Comparison of ENCODE assay signal across 23 cellular contexts in genomic region chr3:127743676-127744075, GRCh38.
DNase-seq lines count a peak whose midpoint lies in the region; ATAC-seq, FAIRE-seq and TF ChIP-seq lines count a peak whose summit lies in the region.
"Had no signal": no experiment of that assay in that cellular context is flagged by ENCODE, and none has a peak within 500 bp of the region (broad histone marks: within the 10 kb centered on the region; RNA-seq: fewer than 3 reads in every experiment).

No MANE protein-coding gene starts in this region.

- TF ChIP-seq RAD21 in A549 (conservative IDR thresholded peaks at IDR 0.05 in 1 of 2, IDR thresholded peaks at IDR 0.05 in 1 of 2) = no peak

- H2BK12ac ChIP-seq in neuronal stem cell (ENCODE audit: low read length) = no peak overlapping the region

- no peak overlapping the region for H2BK5ac ChIP-seq in neuronal stem cell (ENCODE audit: low read length)

- H2BK15ac ChIP-seq in neuronal stem cell (ENCODE audit: low read length) = no peak overlapping the region

- no peak overlapping the region for H4K91ac ChIP-seq in neuronal stem cell (ENCODE audit: low read depth, low read length, poor library complexity)

- H3K4me1 ChIP-seq in A549 (peaks cover 73% of the 10 kb centered on the region), kidney (ENCODE audit: control insufficient read depth in 1 of 2, insufficient read depth in 1 of 2, low read depth in 1 of 2, low read length in 2 of 2) (peaks cover 16 to 17% of the 10 kb centered on the region in 2 donors), smooth muscle cell (ENCODE audit: low read depth) (no peaks in the 10 kb centered on the region), neuronal stem cell (ENCODE audit: control insufficient read depth in 2 of 2, insufficient read depth in 1 of 2, low read depth in 1 of 2, low read length in 2 of 2) (no peaks in the 10 kb centered on the region)

- H3K9me3 ChIP-seq in A549 (no peaks in the 10 kb centered on the region), T-helper 17 cell (ENCODE audit: control insufficient read depth, low read length, poor library complexity, severe bottlenecking) (no peaks in the 10 kb centered on the region), kidney (ENCODE audit: control insufficient read depth in 1 of 2, low read length in 2 of 2) (no peaks in the 10 kb centered on the region), smooth muscle cell (replicated peaks; ENCODE audit: low read depth) (no peaks in the 10 kb centered on the region), neuronal stem cell (replicated peaks in 1 of 2; ENCODE audit: control insufficient read depth in 2 of 2, insufficient read depth in 1 of 2, low read depth in 1 of 2, low read length in 2 of 2) (no peaks in the 10 kb centered on the region)
- H3K9me3 ChIP-seq: testis had no signal

- no peak overlapping the region for H2AFZ ChIP-seq in smooth muscle cell (ENCODE audit: low read depth)
- H2AFZ ChIP-seq in neuronal stem cell (ENCODE audit: low read length) = no peak overlapping the region

- no peaks in the 10 kb centered on the region for H3K79me2 ChIP-seq in smooth muscle cell (ENCODE audit: low read depth)

- H3K27me3 ChIP-seq in smooth muscle cell (ENCODE audit: low read depth) (no peaks in the 10 kb centered on the region), neuronal stem cell (ENCODE audit: control insufficient read depth in 3 of 3, insufficient read depth in 3 of 3, low read depth in 1 of 3, low read length in 3 of 3) (peaks cover 0 to 3% (median 0%) of the 10 kb centered on the region in 3 experiments)
- H3K27me3 ChIP-seq: testis had no signal

- H3K14ac ChIP-seq in neuronal stem cell (ENCODE audit: low read length) = no peak overlapping the region

- no peak overlapping the region for H3K9ac ChIP-seq in kidney (ENCODE audit: low read length in 2 of 2)
- H3K9ac ChIP-seq in smooth muscle cell (ENCODE audit: low read depth) = no peak overlapping the region
- H3K9ac ChIP-seq in neuronal stem cell (ENCODE audit: low read depth, low read length, poor library complexity) = no peak overlapping the region

- H3K4me2 ChIP-seq in A549 (no peak overlapping the region), smooth muscle cell (no peak overlapping the region), neuronal stem cell (ENCODE audit: insufficient read depth, low read length, poor library complexity, severe bottlenecking) (no peak overlapping the region)

- H4K8ac ChIP-seq in neuronal stem cell (ENCODE audit: low read depth, low read length) = no peak overlapping the region

- no peaks in the 10 kb centered on the region for H4K20me1 ChIP-seq in smooth muscle cell (ENCODE audit: low read depth)

- H3K23ac ChIP-seq in neuronal stem cell (ENCODE audit: low read depth, low read length, poor library complexity) = no peak overlapping the region

- no peaks in the 10 kb centered on the region for H3K36me3 Mint-ChIP-seq in T-helper 17 cell (ENCODE audit: low read depth)
- H3K36me3 Mint-ChIP-seq: activated naive CD4-positive, alpha-beta T cell treated with anti-CD3 and anti-CD28 coated beads, Interleukin-2, amount 10 ng/mL, durations not matched to agents 7 days and 5 days; memory B cell; natural killer cell treated with Interleukin-12 subunit alpha and Interleukin-12 subunit beta and Interleukin-15 and Interleukin-18, amount 100 ng/mL, for 72 hours had no signal

- no peak for TF ChIP-seq POLR2A in A549 (IDR thresholded peaks at IDR 0.05; ENCODE audit: low read length)

- H3K27ac ChIP-seq in A549 (peak overlapping the region; percentile 97 to 100; a peak in 5 of 6 replicates), kidney (ENCODE audit: low read depth in 2 of 2, low read length in 2 of 2) (peak overlapping the region; percentile 47 to 59), smooth muscle cell (ENCODE audit: low read depth) (no peak overlapping the region), neuronal stem cell (replicated peaks; ENCODE audit: low read length) (no peak overlapping the region)
- H3K27ac ChIP-seq: C4-2B had no signal

- H2AK5ac ChIP-seq in neuronal stem cell (ENCODE audit: low read depth, low read length) = no peak overlapping the region

- CTCF ChIA-PET in A549 (lab: Yijun Ruan, JAX) = interaction anchor here (1.1 to 2.0 kb wide), 3 partner anchors 31 to 325 kb away, joined by 3 to 5 read pairs (median 3); no protein-coding TSS in a partner anchor

- H3K27me3 Mint-ChIP-seq in T-helper 17 cell = peaks cover 30% of the 10 kb centered on the region
- H3K27me3 Mint-ChIP-seq: activated CD8-positive, alpha-beta T cell treated with anti-CD3 and anti-CD28 coated beads for 36 hours; memory B cell; natural killer cell treated with Interleukin-12 subunit alpha and Interleukin-12 subunit beta and Interleukin-15 and Interleukin-18, amount 100 ng/mL, for 72 hours had no signal

- H3K4me3 Mint-ChIP-seq in T-helper 17 cell = no peak overlapping the region
- H3K4me3 Mint-ChIP-seq: activated CD8-positive, alpha-beta T cell treated with anti-CD3 and anti-CD28 coated beads for 36 hours; activated naive CD4-positive, alpha-beta T cell treated with anti-CD3 and anti-CD28 coated beads, Interleukin-2, amount 10 ng/mL, durations not matched to agents 7 days and 5 days; memory B cell; natural killer cell treated with Interleukin-12 subunit alpha and Interleukin-12 subunit beta and Interleukin-15 and Interleukin-18, amount 100 ng/mL, for 72 hours had no signal

- H3K36me3 ChIP-seq in kidney (ENCODE audit: control insufficient read depth in 1 of 2, insufficient read depth in 2 of 2, low read length in 2 of 2) (no peaks in the 10 kb centered on the region), smooth muscle cell (ENCODE audit: low read depth) (no peaks in the 10 kb centered on the region), neuronal stem cell (replicated peaks in 1 of 2; ENCODE audit: control insufficient read depth in 2 of 2, insufficient read depth in 2 of 2, low read length in 2 of 2) (no peaks in the 10 kb centered on the region)

- POLR2A ChIA-PET in A549 (lab: Yijun Ruan, JAX) = no interaction called here

- intact Hi-C loops in kidney (cut with DNase I) (no loop called here), sciatic nerve (cut with DNase I) (no loop called here)

- H2BK120ac ChIP-seq in neuronal stem cell (ENCODE audit: low read depth, low read length) = no peak overlapping the region

- FAIRE-seq in A549 (lab: Jason Lieb, UNC) (no peak), kidney (lab: Jason Lieb, UNC) (no peak)
- FAIRE-seq: D721Med, endothelial cell of umbilical vein, HepG2 had no signal

- no peak overlapping the region for H3K18ac ChIP-seq in neuronal stem cell (ENCODE audit: low read length)

- H3K27ac Mint-ChIP-seq in T-helper 17 cell = peak overlapping the region; percentile 49
- H3K27ac Mint-ChIP-seq: activated CD8-positive, alpha-beta T cell treated with anti-CD3 and anti-CD28 coated beads for 36 hours; activated naive CD4-positive, alpha-beta T cell treated with anti-CD3 and anti-CD28 coated beads, Interleukin-2, amount 10 ng/mL, durations not matched to agents 7 days and 5 days; memory B cell; natural killer cell treated with Interleukin-12 subunit alpha and Interleukin-12 subunit beta and Interleukin-15 and Interleukin-18, amount 100 ng/mL, for 72 hours had no signal

- no peaks in the 10 kb centered on the region for H3K79me1 ChIP-seq in neuronal stem cell (ENCODE audit: low read depth, low read length)

- no peak overlapping the region for H3K4ac ChIP-seq in neuronal stem cell (ENCODE audit: low read length)

- no peak for TF ChIP-seq EP300 in A549 (IDR thresholded peaks at IDR 0.05)

- DNase-seq in A549 (ENCODE audit: low read depth in 1 of 2, low spot score in 1 of 2) (no peak), T-helper 17 cell (no peak), kidney (no peak), sciatic nerve (ENCODE audit: low spot score) (peak; percentile 45), smooth muscle cell (lab: John Stamatoyannopoulos, UW; ENCODE audit: unreplicated experiment) (no peak), neuronal stem cell (ENCODE audit: low spot score) (no peak)
- DNase-seq in stimulated activated naive CD8-positive, alpha-beta T cell treated with anti-CD3 and anti-CD28 coated beads, Interleukin-15, Interleukin-2, amounts not matched to agents 100 U/mL and 50 U/mL, for 24 hours = no peak
- DNase-seq: activated CD8-positive, alpha-beta T cell treated with anti-CD3 and anti-CD28 coated beads for 36 hours; activated naive CD4-positive, alpha-beta T cell treated with anti-CD3 and anti-CD28 coated beads, Interleukin-2, amount 10 ng/mL, durations not matched to agents 7 days and 5 days; hypothalamus; islet precursor cell; NCI-H1436; NCI-H524 treated with DMSO at 0.1 percent for 48 hours; stimulated activated CD8-positive, alpha-beta memory T cell treated with anti-CD3 and anti-CD28 coated beads, Interleukin-4, amount 100 ng/mL, for 48 hours; testis had no signal

- no peaks in the 10 kb centered on the region for H3F3A ChIP-seq in smooth muscle cell (ENCODE audit: low read depth)

- peaks cover 5% of the 10 kb centered on the region for H3K4me1 Mint-ChIP-seq in T-helper 17 cell
- H3K4me1 Mint-ChIP-seq: activated naive CD4-positive, alpha-beta T cell treated with anti-CD3 and anti-CD28 coated beads, Interleukin-2, amount 10 ng/mL, durations not matched to agents 7 days and 5 days; memory B cell had no signal

- H3K4me3 ChIP-seq in A549 = no peak overlapping the region
- H3K4me3 ChIP-seq in kidney (ENCODE audit: low read length in 2 of 2) = no peak overlapping the region
- no peak overlapping the region for H3K4me3 ChIP-seq in smooth muscle cell
- no peak overlapping the region for H3K4me3 ChIP-seq in neuronal stem cell (ENCODE audit: low read length in 2 of 2)
- H3K4me3 ChIP-seq: testis had no signal

- WGBS in A549 (ENCODE audit: missing lambda C conversion rate) = 90% methylated on average over 9 of the region's 9 CpGs
- WGBS in smooth muscle cell (ENCODE audit: low lambda C conversion rate) = 95% methylated on average over 9 of the region's 9 CpGs
- no CpG with 5 or more reads among the region's 9 CpGs for WGBS in neuronal stem cell (ENCODE audit: extremely low coverage in 2 of 2, insufficient read length in 2 of 2, insufficient replicate concordance in 1 of 2), 2 donors

- ATAC-seq in A549 = no peak
- no peak for ATAC-seq in T-helper 17 cell
- ATAC-seq in sciatic nerve = no peak
- ATAC-seq in stimulated activated naive CD8-positive, alpha-beta T cell treated with anti-CD3 and anti-CD28 coated beads, Interleukin-15, Interleukin-2, amounts not matched to agents 100 U/mL and 50 U/mL, for 24 hours = no peak
- ATAC-seq in GM18861 (IDR thresholded peaks at IDR 0.05; ENCODE audit: unreplicated experiment) = no peak
- ATAC-seq: activated CD4-positive, CD25-positive, alpha-beta regulatory T cell treated with anti-CD3 and anti-CD28 coated beads, Interleukin-2, amount 50 U/mL, for 24 hours; activated CD8-positive, alpha-beta T cell treated with anti-CD3 and anti-CD28 coated beads for 36 hours; HepG2; natural killer cell treated with Interleukin-12 subunit alpha and Interleukin-12 subunit beta and Interleukin-15 and Interleukin-18, amount 100 ng/mL, for 72 hours had no signal

- no peak for TF ChIP-seq CTCF in A549 (IDR thresholded peaks at IDR 0.05)
- no peak for TF ChIP-seq CTCF in kidney (IDR thresholded peaks at IDR 0.05; ENCODE audit: borderline replicate concordance, extremely low read depth, insufficient read depth)
- no peak for TF ChIP-seq CTCF in smooth muscle cell (IDR thresholded peaks at IDR 0.05; ENCODE audit: borderline replicate concordance, insufficient read depth, poor library complexity, severe bottlenecking)

Comparison
In these comparisons a context has a peak if more than half of its experiments do, and no peak if none do; other contexts are left out.
1. H3K27ac ChIP-seq: peak in A549 (2 of 2) and kidney (2 of 2); none in smooth muscle cell (single experiment) and neuronal stem cell (single experiment).